ENCODE assay signal across 13 cellular contexts in the genomic region with DNA sequence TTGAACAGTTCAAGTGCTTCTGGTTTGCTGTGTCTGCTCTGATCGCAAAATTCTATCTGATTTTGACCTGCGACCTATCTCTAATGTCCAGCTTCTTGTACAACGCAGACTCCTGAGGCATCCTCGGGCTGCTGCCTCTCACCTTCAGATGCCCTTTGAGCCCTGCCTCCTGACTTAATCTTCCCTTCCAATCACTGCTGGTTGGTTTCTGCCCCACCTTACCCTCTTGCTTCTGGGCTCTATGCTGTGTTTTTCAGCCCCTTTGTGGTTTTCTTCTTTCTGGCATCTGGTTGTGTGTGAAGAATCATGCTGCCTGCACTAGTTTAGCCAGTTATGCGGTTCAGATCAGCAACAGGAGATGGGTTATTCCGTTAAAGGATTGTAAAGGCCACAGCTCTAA.
"Had no signal": no experiment of that assay in that cellular context is flagged by ENCODE, and none has a peak within 500 bp of the region (broad histone marks: within the 10 kb centered on the region; RNA-seq: fewer than 3 reads in every experiment).

No MANE protein-coding gene starts in this region.

- H3K27ac Mint-ChIP-seq: neural progenitor cell had no signal

- H3K27me3 Mint-ChIP-seq: effector memory CD8-positive, alpha-beta T cell had no signal

- H2AFZ ChIP-seq: neural progenitor cell had no signal

- H3K4me1 ChIP-seq: esophagus squamous epithelium, left lung, neural progenitor cell, psoas muscle, testis, upper lobe of left lung had no signal

- H3K9me3 Mint-ChIP-seq: effector memory CD8-positive, alpha-beta T cell; neural progenitor cell had no signal

- H3K27ac ChIP-seq: esophagus squamous epithelium, heart right ventricle, left lung, neural progenitor cell, psoas muscle, testis, upper lobe of left lung, WERI-Rb-1 had no signal

- DNase-seq: activated CD4-positive, alpha-beta T cell treated with anti-CD3 and anti-CD28 coated beads for 1 hour; activated effector memory CD4-positive, alpha-beta T cell treated with Interleukin-2 at 50 U/mL for 16 hours; caudate nucleus; effector memory CD8-positive, alpha-beta T cell; esophagus squamous epithelium; heart right ventricle; left lung; psoas muscle; right cardiac atrium; testis; upper lobe of left lung; WERI-Rb-1 had no signal

- H3K4me3 Mint-ChIP-seq: effector memory CD8-positive, alpha-beta T cell; neural progenitor cell had no signal

- H3K9ac ChIP-seq: neural progenitor cell had no signal

- H3K4me2 ChIP-seq: neural progenitor cell had no signal

- ATAC-seq: effector memory CD8-positive, alpha-beta T cell; heart right ventricle; left lung; psoas muscle; right cardiac atrium had no signal

- H3K27me3 ChIP-seq: esophagus squamous epithelium, heart right ventricle, left lung, neural progenitor cell, testis, upper lobe of left lung had no signal

- H3K9me3 ChIP-seq: esophagus squamous epithelium, heart right ventricle, left lung, psoas muscle, testis, upper lobe of left lung had no signal

- H3K36me3 ChIP-seq: esophagus squamous epithelium, left lung, neural progenitor cell, WERI-Rb-1 had no signal

- H3K4me3 ChIP-seq: esophagus squamous epithelium, heart right ventricle, left lung, neural progenitor cell, psoas muscle, testis, upper lobe of left lung had no signal
